Comparison of ENCODE assay signal across 17 cellular contexts in the genomic region with DNA sequence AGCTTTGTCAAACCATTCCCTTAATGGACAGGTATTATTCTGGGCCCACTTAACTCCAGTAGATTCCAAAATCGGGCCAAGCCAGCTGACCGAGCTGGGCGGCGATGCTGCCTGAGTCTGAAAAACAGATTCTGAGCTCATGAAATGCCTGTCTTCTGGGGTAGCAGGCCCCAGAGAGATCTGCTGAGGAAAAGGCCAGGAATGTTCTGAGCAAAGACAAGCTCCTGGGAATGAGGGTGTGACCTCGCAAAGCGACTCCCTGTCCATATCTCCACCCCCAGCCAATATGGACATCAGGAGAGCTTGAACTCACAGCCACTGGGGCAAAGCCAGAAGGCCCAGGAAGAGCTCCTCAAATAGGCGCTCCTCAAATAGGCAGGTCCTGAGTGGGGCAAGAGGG. TPM values are rescaled to one million over a fixed set of nuclear protein-coding genes. Genes with fewer than 3 reads are reported as not detected.
A peak's percentile ranks its signal among the peaks of the same experiment; 100 is the strongest.
DNase-seq lines count a peak whose midpoint lies in the region; ATAC-seq, FAIRE-seq and TF ChIP-seq lines count a peak whose summit lies in the region.
"Had no signal": no experiment of that assay in that cellular context is flagged by ENCODE, and none has a peak within 500 bp of the region (broad histone marks: within the 10 kb centered on the region; RNA-seq: fewer than 3 reads in every experiment).

No MANE protein-coding gene starts in this region.

- H3K23ac ChIP-seq in H1 (ENCODE audit: insufficient read length), result no peak overlapping the region

- no peak for TF ChIP-seq EP300 in H1 (IDR thresholded peaks at IDR 0.05; ENCODE audit: borderline replicate concordance in 1 of 2, low read depth in 2 of 2, low read length in 2 of 2)

- no peaks in the 10 kb centered on the region for H3K9me2 ChIP-seq in hepatocyte (replicated peaks; ENCODE audit: insufficient read depth)

- no peak overlapping the region for H4K91ac ChIP-seq in H1 (replicated peaks; ENCODE audit: insufficient read length, low read length)

- H3K27ac ChIP-seq in H1 (ENCODE audit: low read depth, low read length) (no peak overlapping the region), hepatocyte (peak overlapping the region; percentile 87), uterus (peak overlapping the region; percentile 79)

- H3K4me2 ChIP-seq in H1 (ENCODE audit: insufficient read depth in 1 of 2, low read depth in 2 of 2, low read length in 2 of 2), result no peak overlapping the region
- H3K4me2 ChIP-seq in hepatocyte, result no peak overlapping the region

- 0 out of 2 replicates have a peak overlapping the region, but pooled peaks have one; percentile 43 for H2BK20ac ChIP-seq in H1 (ENCODE audit: low read length)

- H3K23me2 ChIP-seq in H1 (ENCODE audit: low read depth, low read length), result no peaks in the 10 kb centered on the region

- TF ChIP-seq POLR2A in H1 (IDR thresholded peaks at IDR 0.05; ENCODE audit: control extremely low read depth in 1 of 2, low read depth in 2 of 2, low read length in 2 of 2) (no peak), uterus (IDR thresholded peaks at IDR 0.05) (no peak)

- H2AFZ ChIP-seq in H1 (ENCODE audit: low read length) (no peak overlapping the region), hepatocyte (no peak overlapping the region)

- no peak overlapping the region for H3K4ac ChIP-seq in H1 (replicated peaks; ENCODE audit: insufficient read length, low read depth, low read length)

- H3K27me3 ChIP-seq in H1 (replicated peaks in 1 of 4; ENCODE audit: control insufficient read depth in 3 of 4, extremely low read depth in 1 of 4, insufficient read depth in 3 of 4, low read length in 3 of 4), result no peaks in the 10 kb centered on the region
- no peaks in the 10 kb centered on the region for H3K27me3 ChIP-seq in hepatocyte
- H3K27me3 ChIP-seq in uterus, result no peaks in the 10 kb centered on the region
- H3K27me3 ChIP-seq: BE2C had no signal

- H3K9me3 ChIP-seq in H1 (ENCODE audit: insufficient read depth in 2 of 2, low read depth in 1 of 2, low read length in 1 of 2) (no peaks in the 10 kb centered on the region), hepatocyte (ENCODE audit: low read depth) (no peaks in the 10 kb centered on the region), uterus (no peaks in the 10 kb centered on the region)
- H3K9me3 ChIP-seq: BE2C had no signal

- H3K56ac ChIP-seq in H1 (replicated peaks; ENCODE audit: insufficient read length, low read depth, low read length), result no peak overlapping the region

- peaks cover 46% of the 10 kb centered on the region for H3K79me1 ChIP-seq in H1 (ENCODE audit: low read depth, low read length)

- no peak overlapping the region for H2BK120ac ChIP-seq in H1 (replicated peaks; ENCODE audit: low read depth, low read length)

- no peak for TF ChIP-seq CTCF in H1 (IDR thresholded peaks at IDR 0.05; ENCODE audit: control extremely low read depth in 1 of 3, insufficient read depth in 1 of 3, low read depth in 1 of 3, low read length in 3 of 3)
- no peak for TF ChIP-seq CTCF in hepatocyte (IDR thresholded peaks at IDR 0.05; ENCODE audit: poor library complexity)
- TF ChIP-seq CTCF in uterus (IDR thresholded peaks at IDR 0.05), result no peak

- TF ChIP-seq RAD21 in H1 (IDR thresholded peaks at IDR 0.05 in 1 of 2, conservative IDR thresholded peaks at IDR 0.05 in 1 of 2; ENCODE audit: low read depth in 2 of 2, low read length in 2 of 2), result no peak

- peaks cover 0 to 97% of the 10 kb centered on the region in 2 experiments; a peak in 2 of 4 replicates for H3K79me2 ChIP-seq in H1 (ENCODE audit: control insufficient read depth in 1 of 2, insufficient read depth in 2 of 2, low read length in 2 of 2)
- H3K79me2 ChIP-seq in hepatocyte, result peaks cover 61% of the 10 kb centered on the region

- H2BK15ac ChIP-seq in H1 (ENCODE audit: low read length), result peak overlapping the region; percentile 92; the same call in 1 of the 2 replicates

- H4K5ac ChIP-seq in H1 (ENCODE audit: insufficient read length, low read depth, low read length), result no peak overlapping the region

- WGBS in H1 (ENCODE audit: extremely low coverage in 1 of 2, insufficient coverage in 1 of 2, insufficient read length in 1 of 2, insufficient replicate concordance in 2 of 2, low coverage in 1 of 2, low lambda C conversion rate in 2 of 2, missing lambda C conversion rate in 1 of 2), 2 experiments, result 97% methylated on average over 7 of the region's 7 CpGs; no CpG with 5 or more reads in 1 of the 2 experiments
- 83% methylated on average over 7 of the region's 7 CpGs for WGBS in hepatocyte (ENCODE audit: low lambda C conversion rate, missing lambda C conversion rate)

- H2AK5ac ChIP-seq in H1 (ENCODE audit: low read depth, low read length), result 0 out of 2 replicates have a peak overlapping the region, but pooled peaks have one; percentile 28

- H3K4me1 ChIP-seq in H1 (replicated peaks in 1 of 4; ENCODE audit: control insufficient read depth in 3 of 4, insufficient read depth in 4 of 4, low read length in 3 of 4) (peaks cover 0 to 48% (median 42%) of the 10 kb centered on the region in 4 experiments; a peak in 6 of 7 replicates), hepatocyte (ENCODE audit: insufficient read depth) (peaks cover 60% of the 10 kb centered on the region), uterus (peaks cover 0 to 16% of the 10 kb centered on the region in 2 donors)

- H4K8ac ChIP-seq in H1 (ENCODE audit: extremely low read depth, insufficient read depth, low read length), result no peak overlapping the region

- no peak overlapping the region for H2BK12ac ChIP-seq in H1 (ENCODE audit: low read depth, low read length)

- H3K18ac ChIP-seq in H1 (ENCODE audit: extremely low read depth, low read length), result no peak overlapping the region

- DNase-seq in H1 (ENCODE audit: low read depth in 1 of 2, low spot score in 2 of 2) (no peak), hepatocyte (ENCODE audit: low spot score) (no peak), sciatic nerve (ENCODE audit: low spot score) (no peak), uterus (no peak), SKM-1 treated with dmso at 0.1 percent for 144 hours (lab: John Stamatoyannopoulos, UW; ENCODE audit: unreplicated experiment) (no peak), NCI-H69 (lab: John Stamatoyannopoulos, UW) (no peak), NCI-H345 treated with DMSO at 0.1 percent for 48 hours (lab: John Stamatoyannopoulos, UW; ENCODE audit: unreplicated experiment) (no peak)
- DNase-seq: activated CD4-positive, alpha-beta memory T cell treated with anti-CD3 and anti-CD28 coated beads, Interleukin-2, amount 10 ng/mL, durations not matched to agents 7 days and 5 days; activated naive CD8-positive, alpha-beta T cell treated with anti-CD3 and anti-CD28 coated beads, Interleukin-2, amount 10 ng/mL, durations not matched to agents 7 days and 5 days; activated T-cell treated with anti-CD3 and anti-CD28 coated beads, Interleukin-2, amount 50 U/mL, for 48 hours; BE2C; cerebellar nuclear complex; GF-D8; NCI-H1930; NCI-H82; stimulated activated naive B cell treated with anti-CD40 and anti-IgM and Interleukin-4, amounts not matched to agents 10 μg/mL and 1 μg/mL and 100 μg/mL, for 72 hours had no signal

- intact Hi-C loops in sciatic nerve (cut with DNase I), result no loop called here
- intact Hi-C loops in uterus (cut with DNase I; ENCODE audit: low total_unique reads), result no loop called here

- ATAC-seq in sciatic nerve, result peak; percentile 50
- ATAC-seq: stimulated activated naive B cell treated with anti-CD40 and anti-IgM and Interleukin-4, amounts not matched to agents 10 μg/mL and 1 μg/mL and 100 μg/mL, for 72 hours had no signal

- H3K36me3 ChIP-seq in H1 (ENCODE audit: control insufficient read depth in 2 of 4, insufficient read depth in 4 of 4, low read length in 3 of 4), result no peaks in the 10 kb centered on the region
- no peaks in the 10 kb centered on the region for H3K36me3 ChIP-seq in hepatocyte (replicated peaks; ENCODE audit: insufficient read depth, low read depth)
- no peaks in the 10 kb centered on the region for H3K36me3 ChIP-seq in uterus
- H3K36me3 ChIP-seq: BE2C had no signal

- no peak overlapping the region for H3K14ac ChIP-seq in H1 (ENCODE audit: insufficient read length)

- CTCF ChIA-PET in H1 (lab: Charles Lee; ENCODE audit: partially characterized antibody), result interaction anchor here (0.6 to 1.3 kb wide), 5 partner anchors 12 to 428 kb away, joined by 3 to 4 read pairs (median 3); no protein-coding TSS in a partner anchor

- no peak overlapping the region for H3K9ac ChIP-seq in H1 (replicated peaks in 1 of 4; ENCODE audit: extremely low read depth in 1 of 4, low read depth in 3 of 4, low read length in 3 of 4)

- H2BK5ac ChIP-seq in H1 (ENCODE audit: low read depth, low read length), result peak overlapping the region; percentile 73; the same call in 1 of the 2 replicates

- POLR2A ChIA-PET in H1 (lab: Charles Lee; ENCODE audit: partially characterized antibody), result interaction anchor here (1.1 kb wide), 1 partner anchor 8 kb away, joined by 3 read pairs; no protein-coding TSS in a partner anchor

- FAIRE-seq in H1 (lab: Jason Lieb, UNC), result no peak
- FAIRE-seq: GM12892 had no signal

- peaks cover 17 to 18% of the 10 kb centered on the region in 2 experiments for H4K20me1 ChIP-seq in H1 (replicated peaks in 1 of 2; ENCODE audit: control insufficient read depth in 1 of 2, insufficient read depth in 2 of 2, low read length in 2 of 2)
- no peaks in the 10 kb centered on the region for H4K20me1 ChIP-seq in hepatocyte (ENCODE audit: insufficient read depth, poor library complexity, severe bottlenecking)

- H3K4me3 ChIP-seq in H1 (ENCODE audit: extremely low read depth in 1 of 4, insufficient read depth in 2 of 4, low read depth in 3 of 4, low read length in 4 of 4) (no peak overlapping the region), hepatocyte (no peak overlapping the region), uterus (no peak overlapping the region)

TF ChIP-seq in H1, 55 proteins besides CTCF, POLR2A, EP300 and RAD21 (continues in another document):
- TF ChIP-seq EGR1 (IDR thresholded peaks at IDR 0.05; ENCODE audit: borderline replicate concordance, low read depth, low read length) (no peak), RFX5 (IDR thresholded peaks at IDR 0.05; ENCODE audit: borderline replicate concordance, low read depth, low read length) (no peak), RNF2 (IDR thresholded peaks at IDR 0.05; ENCODE audit: borderline replicate concordance, low read depth, low read length, missing control alignments, poor library complexity, severe bottlenecking) (no peak), KDM1A (IDR thresholded peaks at IDR 0.05; ENCODE audit: borderline replicate concordance, low read length) (no peak)

RNA-seq across cellular contexts. Expression of gene ZNF423, which starts 23.7 kb away (rescaled TPM):
- total RNA-seq in H1 (2021; fragmentation: NEBNext Ultra II Directional; extraction: Animal tissue kit (Norgen Biotek cat#: 25700)), result 52.3 and 55.0 TPM in 2 replicates
- polyA plus RNA-seq in H1 (2011; rRNA removed) (38.2 and 41.2 TPM in 2 replicates), hepatocyte (9.6 and 11.3 TPM in 2 replicates)
- 21.9 TPM for polyA plus RNA-seq in H1 (2011; cell fraction: cytosol; rRNA removed)
- 39.6 TPM for polyA plus RNA-seq in H1 (2011; cell fraction: nucleus; rRNA removed)
- 39.6 to 51.6 TPM (median 48.3 TPM) in 4 replicates for polyA plus RNA-seq in H1 (2012, experiment 1 of 2)
- polyA plus RNA-seq in H1 (2012, experiment 2 of 2), result 33.1 TPM
- polyA plus RNA-seq in H1 (2013, experiment 1 of 2), result 24.8 TPM
- 27.0 TPM for polyA plus RNA-seq in H1 (2013, experiment 2 of 2)
- 47.8 and 68.0 TPM in 2 replicates for polyA minus RNA-seq in H1 (2011; rRNA and poly(A)+ RNA removed)
- 46.3 TPM for polyA minus RNA-seq in H1 (2011; cell fraction: cytosol; rRNA and poly(A)+ RNA removed)
- polyA minus RNA-seq in H1 (2011; cell fraction: nucleus; rRNA and poly(A)+ RNA removed), result 49.0 TPM
- total RNA-seq in hepatocyte (7.6 and 11.8 TPM in 2 replicates), sciatic nerve (25.3 TPM), uterus (10 to 100 TPM in 3 of 4 donors, 1 to 10 TPM in 1; 7.1 to 33.5 (median 14.7) TPM)
- total RNA-seq: activated CD4-positive, alpha-beta memory T cell treated with anti-CD3 and anti-CD28 coated beads, Interleukin-2, amount 10 ng/mL, durations not matched to agents 7 days and 5 days had no signal
